In genomic region chr2:30801821-30802455, GRCh38 we compare ENCODE assay signal across 34 cellular contexts. TPM values are rescaled to one million over a fixed set of nuclear protein-coding genes. Genes with fewer than 3 reads are reported as not detected.
"Had no signal": no experiment of that assay in that cellular context is flagged by ENCODE, and none has a peak within 500 bp of the region (broad histone marks: within the 10 kb centered on the region; RNA-seq: fewer than 3 reads in every experiment).

No MANE protein-coding gene starts in this region.

- H3K9me3 Mint-ChIP-seq: activated B cell treated with CpG ODN at 0.5 μM for 24 hours; activated CD4-positive, alpha-beta memory T cell treated with anti-CD3 and anti-CD28 coated beads, Interleukin-2, amount 10 ng/mL, durations not matched to agents 7 days and 5 days; activated CD4-positive, alpha-beta T cell treated with anti-CD3 and anti-CD28 coated beads, Interleukin-2, amount 10 ng/mL, durations not matched to agents 7 days and 5 days; activated T-cell treated with anti-CD3 and anti-CD28 coated beads, Interleukin-2, amount 50 U/mL, for 24 hours; activated T-cell treated with anti-CD3 and anti-CD28 coated beads, Interleukin-2, amount 50 U/mL, for 72 hours; activated T-helper 17 cell treated with anti-CD3 and anti-CD28 coated beads, Interleukin-2, amount 50 U/mL, for 72 hours; T-helper 2 cell treated with Interferon-gamma antibody and Interleukin-4, amounts not matched to agents 5 μg/mL and 100 μg/mL, for 36 hours had no signal

- H3K4me3 ChIP-seq: gastrocnemius medialis, heart left ventricle had no signal

- H3K4me3 Mint-ChIP-seq: activated B cell treated with CpG ODN at 0.5 μM for 24 hours; activated CD4-positive, alpha-beta memory T cell treated with anti-CD3 and anti-CD28 coated beads, Interleukin-2, amount 10 ng/mL, durations not matched to agents 7 days and 5 days; activated CD4-positive, alpha-beta T cell treated with anti-CD3 and anti-CD28 coated beads, Interleukin-2, amount 10 ng/mL, durations not matched to agents 7 days and 5 days; activated naive CD8-positive, alpha-beta T cell; activated T-cell treated with anti-CD3 and anti-CD28 coated beads, Interleukin-2, amount 50 U/mL, for 24 hours; activated T-cell treated with anti-CD3 and anti-CD28 coated beads, Interleukin-2, amount 50 U/mL, for 72 hours; activated T-helper 17 cell treated with anti-CD3 and anti-CD28 coated beads, Interleukin-2, amount 50 U/mL, for 72 hours; T-helper 17 cell; T-helper 2 cell treated with Interferon-gamma antibody and Interleukin-4, amounts not matched to agents 5 μg/mL and 100 μg/mL, for 36 hours had no signal

- FAIRE-seq: astrocyte, colon, endometrium had no signal

- H3K36me3 Mint-ChIP-seq: activated naive CD8-positive, alpha-beta T cell had no signal

- H3K27ac ChIP-seq: brain microvascular endothelial cell, foreskin keratinocyte, gastrocnemius medialis, heart left ventricle, WERI-Rb-1 had no signal

- DNase-seq: activated B cell treated with CpG ODN at 0.5 μM for 24 hours; activated CD4-positive, alpha-beta memory T cell treated with anti-CD3 and anti-CD28 coated beads, Interleukin-2, amount 10 ng/mL, durations not matched to agents 7 days and 5 days; activated CD4-positive, alpha-beta T cell treated with anti-CD3 and anti-CD28 coated beads, Interleukin-2, amount 10 ng/mL, durations not matched to agents 7 days and 5 days; activated CD4-positive, alpha-beta T cell treated with anti-CD3 and anti-CD28 coated beads, Interleukin-2, amount 50 U/mL, for 4 hours; activated CD8-positive, alpha-beta memory T cell treated with anti-CD3 and anti-CD28 coated beads, Interleukin-2, amount 50 U/mL, for 48 hours; activated effector memory CD4-positive, alpha-beta T cell treated with Interleukin-2 at 50 U/mL for 16 hours; activated gamma-delta T cell treated with Interleukin-2 at 50 U/mL for 16 hours; activated naive CD4-positive, alpha-beta T cell treated with anti-CD3 and anti-CD28 coated beads, Interleukin-2, amount 50 U/mL, for 16 hours; activated naive CD4-positive, alpha-beta T cell treated with Interleukin-2 at 50 U/mL for 16 hours; activated T-cell treated with anti-CD3 and anti-CD28 coated beads for 4 hours; activated T-cell treated with anti-CD3 and anti-CD28 coated beads, Interleukin-2, amount 50 U/mL, for 24 hours; activated T-cell treated with anti-CD3 and anti-CD28 coated beads, Interleukin-2, amount 50 U/mL, for 72 hours; amniotic stem cell; anterior cingulate cortex; brain microvascular endothelial cell; caudate nucleus; cortex of kidney; dermis blood vessel endothelial cell; effector CD8-positive, alpha-beta T cell; foreskin keratinocyte; gastrocnemius medialis; glutamatergic neuron; heart left ventricle; T-helper 1 cell; T-helper 17 cell; T1000; WERI-Rb-1 had no signal

- H3K27me3 ChIP-seq: brain microvascular endothelial cell, gastrocnemius medialis had no signal

- H3K27ac Mint-ChIP-seq: activated B cell treated with CpG ODN at 0.5 μM for 24 hours; activated CD4-positive, alpha-beta memory T cell treated with anti-CD3 and anti-CD28 coated beads, Interleukin-2, amount 10 ng/mL, durations not matched to agents 7 days and 5 days; activated CD4-positive, alpha-beta T cell treated with anti-CD3 and anti-CD28 coated beads, Interleukin-2, amount 10 ng/mL, durations not matched to agents 7 days and 5 days; activated naive CD8-positive, alpha-beta T cell; activated T-cell treated with anti-CD3 and anti-CD28 coated beads, Interleukin-2, amount 50 U/mL, for 24 hours; activated T-cell treated with anti-CD3 and anti-CD28 coated beads, Interleukin-2, amount 50 U/mL, for 72 hours; activated T-helper 17 cell treated with anti-CD3 and anti-CD28 coated beads, Interleukin-2, amount 50 U/mL, for 72 hours; T-helper 17 cell; T-helper 2 cell treated with Interferon-gamma antibody and Interleukin-4, amounts not matched to agents 5 μg/mL and 100 μg/mL, for 36 hours had no signal

- H3K9me3 ChIP-seq: gastrocnemius medialis, heart left ventricle had no signal

- H3K36me3 ChIP-seq: brain microvascular endothelial cell, gastrocnemius medialis, heart left ventricle, WERI-Rb-1 had no signal

- H3K27me3 Mint-ChIP-seq: activated CD4-positive, alpha-beta memory T cell treated with anti-CD3 and anti-CD28 coated beads, Interleukin-2, amount 10 ng/mL, durations not matched to agents 7 days and 5 days; activated CD4-positive, alpha-beta T cell treated with anti-CD3 and anti-CD28 coated beads, Interleukin-2, amount 10 ng/mL, durations not matched to agents 7 days and 5 days; activated T-cell treated with anti-CD3 and anti-CD28 coated beads, Interleukin-2, amount 50 U/mL, for 24 hours had no signal

- H3K4me1 ChIP-seq: foreskin keratinocyte had no signal

RNA-seq across cellular contexts. Expression of gene CAPN13, which starts 5.3 kb away (rescaled TPM):
- total RNA-seq: activated B cell treated with CpG ODN at 0.5 μM for 24 hours; activated CD4-positive, alpha-beta memory T cell treated with anti-CD3 and anti-CD28 coated beads, Interleukin-2, amount 10 ng/mL, durations not matched to agents 7 days and 5 days; activated CD4-positive, alpha-beta T cell treated with anti-CD3 and anti-CD28 coated beads, Interleukin-2, amount 10 ng/mL, durations not matched to agents 7 days and 5 days; activated T-cell treated with anti-CD3 and anti-CD28 coated beads, Interleukin-2, amount 50 U/mL, for 72 hours; activated T-helper 17 cell treated with anti-CD3 and anti-CD28 coated beads, Interleukin-2, amount 50 U/mL, for 72 hours; astrocyte; chondrocyte; dermis blood vessel endothelial cell; foreskin keratinocyte; heart left ventricle; T-helper 17 cell had no signal
- polyA plus RNA-seq: foreskin keratinocyte, heart left ventricle had no signal
